In the genomic region with DNA sequence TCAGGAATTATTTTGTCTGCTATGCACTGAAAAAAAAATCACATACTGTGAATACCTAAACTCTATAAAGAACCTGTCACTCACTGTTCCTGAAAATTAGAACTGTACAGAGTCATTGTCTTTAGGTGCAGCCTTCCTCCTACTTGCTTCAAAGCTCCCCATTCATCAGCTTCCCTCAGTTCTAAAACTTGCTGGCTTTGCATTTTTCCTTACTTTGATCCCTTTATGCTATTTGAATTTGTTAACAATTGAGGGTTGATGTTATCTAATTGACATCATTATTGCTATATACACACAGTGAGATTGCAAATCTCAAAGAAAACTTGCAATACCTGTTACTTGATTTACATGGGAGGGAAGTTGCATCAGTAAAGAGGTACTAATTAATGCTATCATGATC, we compare ENCODE assay signal across 33 cellular contexts. TPM values are rescaled to one million over a fixed set of nuclear protein-coding genes. Genes with fewer than 3 reads are reported as not detected.
"Had no signal": no experiment of that assay in that cellular context is flagged by ENCODE, and none has a peak within 500 bp of the region (broad histone marks: within the 10 kb centered on the region; RNA-seq: fewer than 3 reads in every experiment).

No MANE protein-coding gene starts in this region.

- H3K36me3 ChIP-seq: adrenal gland, cardiac muscle cell had no signal

- H3K9me3 ChIP-seq: adrenal gland had no signal

- H3K27ac ChIP-seq: adrenal gland, cardiac muscle cell, VCaP had no signal

- FAIRE-seq: bronchial epithelial cell, TTC549 had no signal

- H3K4me3 ChIP-seq: adrenal gland, cardiac muscle cell had no signal

- H3K27me3 ChIP-seq: adrenal gland, cardiac muscle cell had no signal

- ATAC-seq: activated CD8-positive, alpha-beta T cell treated with anti-CD3 and anti-CD28 coated beads for 36 hours; activated naive CD4-positive, alpha-beta T cell treated with anti-CD3 and anti-CD28 coated beads, Interleukin-2, amount 50 U/mL, for 72 hours; activated T-cell treated with anti-CD3 and anti-CD28 coated beads, Interleukin-2, amount 50 U/mL, for 4 hours; activated T-cell treated with anti-CD3 and anti-CD28 coated beads, Interleukin-2, amount 50 U/mL, for 72 hours; activated T-helper 17 cell treated with anti-CD3 and anti-CD28 coated beads, Interleukin-2, amount 50 U/mL, for 72 hours had no signal

- H3K4me1 ChIP-seq: adrenal gland had no signal

- DNase-seq: activated B cell treated with CpG ODN at 0.5 μM for 24 hours; activated CD4-positive, alpha-beta memory T cell treated with anti-CD3 and anti-CD28 coated beads for 36 hours; activated CD4-positive, alpha-beta T cell treated with anti-CD3 and anti-CD28 coated beads for 4 hours; activated CD4-positive, alpha-beta T cell treated with anti-CD3 and anti-CD28 coated beads, Interleukin-2, amount 10 ng/mL, durations not matched to agents 24 days and 14 days; activated CD4-positive, alpha-beta T cell treated with anti-CD3 and anti-CD28 coated beads, Interleukin-2, amount 50 U/mL, for 1 hour; activated CD4-positive, alpha-beta T cell treated with anti-CD3 and anti-CD28 coated beads, Interleukin-2, amount 50 U/mL, for 4 hours; activated CD4-positive, CD25-positive, alpha-beta regulatory T cell treated with anti-CD3 and anti-CD28 coated beads, Interleukin-2, amount 50 U/mL, for 72 hours; activated CD8-positive, alpha-beta memory T cell treated with anti-CD3 and anti-CD28 coated beads, Interleukin-2, amount 50 U/mL, for 4 hours; activated CD8-positive, alpha-beta T cell treated with anti-CD3 and anti-CD28 coated beads for 36 hours; activated effector memory CD4-positive, alpha-beta T cell treated with anti-CD3 and anti-CD28 coated beads, Interleukin-2, amount 50 U/mL, for 16 hours; activated gamma-delta T cell treated with Interleukin-2 at 50 U/mL for 16 hours; activated naive CD4-positive, alpha-beta T cell; activated naive CD4-positive, alpha-beta T cell treated with anti-CD3 and anti-CD28 coated beads for 36 hours; activated naive CD4-positive, alpha-beta T cell treated with anti-CD3 and anti-CD28 coated beads, Interleukin-2, amount 50 U/mL, for 16 hours; activated naive CD8-positive, alpha-beta T cell treated with anti-CD3 and anti-CD28 coated beads for 36 hours; activated T-cell treated with anti-CD3 and anti-CD28 coated beads for 4 hours; activated T-cell treated with anti-CD3 and anti-CD28 coated beads, Interleukin-2, amount 50 U/mL, for 1 hour; activated T-cell treated with anti-CD3 and anti-CD28 coated beads, Interleukin-2, amount 50 U/mL, for 4 hours; activated T-cell treated with anti-CD3 and anti-CD28 coated beads, Interleukin-2, amount 50 U/mL, for 72 hours; adrenal gland; amniotic stem cell; aorta; cerebellar nuclear complex; T-helper 1 cell; T-helper 2 cell; T-helper 9 cell had no signal

RNA-seq across cellular contexts. Expression of gene PTH2R, which starts 48.3 kb away (rescaled TPM):
- total RNA-seq: activated CD8-positive, alpha-beta T cell treated with anti-CD3 and anti-CD28 coated beads for 36 hours; activated naive CD4-positive, alpha-beta T cell treated with anti-CD3 and anti-CD28 coated beads for 36 hours; activated T-cell treated with anti-CD3 and anti-CD28 coated beads, Interleukin-2, amount 50 U/mL, for 4 hours; chondrocyte had no signal
- polyA plus RNA-seq: aorta, cardiac muscle cell had no signal
